1 cellular context compared by ENCODE assay signal in the genomic region with DNA sequence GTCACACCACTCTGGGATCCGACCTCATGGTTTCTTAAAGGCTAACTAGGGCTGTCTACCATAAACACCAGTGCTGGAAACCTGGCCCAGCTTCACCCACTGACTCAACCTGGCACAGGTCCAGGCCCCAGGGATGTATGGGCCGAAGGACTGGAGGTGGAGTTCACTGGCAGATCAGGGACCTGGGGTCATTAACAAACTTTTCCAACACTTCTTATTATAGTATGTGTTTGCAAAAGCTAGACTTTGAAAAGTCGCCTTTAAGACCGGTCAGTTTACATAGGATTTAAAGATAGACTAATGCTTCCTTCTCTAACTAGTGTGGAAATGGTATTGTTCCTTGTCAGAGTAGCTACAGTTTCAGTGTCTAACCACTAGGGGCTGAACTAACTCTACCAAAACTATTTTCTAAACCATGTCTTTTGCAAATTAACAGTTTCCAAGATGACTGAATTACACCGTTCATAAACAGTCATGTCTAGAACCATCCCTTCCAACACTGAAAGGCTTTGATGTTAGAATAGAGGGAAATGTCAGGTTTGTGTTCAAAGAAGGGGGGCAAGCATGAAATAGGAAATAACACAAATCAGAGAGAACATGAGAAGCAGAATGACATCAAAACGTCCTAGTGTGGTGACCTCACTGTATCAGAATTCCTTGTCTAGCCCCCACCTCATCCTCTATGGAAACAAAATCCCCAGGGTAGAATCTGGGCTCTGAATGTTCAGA.
TF ChIP-seq lines count a peak whose summit lies in the region.

No MANE protein-coding gene starts in this region.

TF ChIP-seq in HEK293, 187 proteins besides CTCF, POLR2A, EP300 and RAD21 (continued from another document and continues in another):
- TF ChIP-seq, protein P1, sequence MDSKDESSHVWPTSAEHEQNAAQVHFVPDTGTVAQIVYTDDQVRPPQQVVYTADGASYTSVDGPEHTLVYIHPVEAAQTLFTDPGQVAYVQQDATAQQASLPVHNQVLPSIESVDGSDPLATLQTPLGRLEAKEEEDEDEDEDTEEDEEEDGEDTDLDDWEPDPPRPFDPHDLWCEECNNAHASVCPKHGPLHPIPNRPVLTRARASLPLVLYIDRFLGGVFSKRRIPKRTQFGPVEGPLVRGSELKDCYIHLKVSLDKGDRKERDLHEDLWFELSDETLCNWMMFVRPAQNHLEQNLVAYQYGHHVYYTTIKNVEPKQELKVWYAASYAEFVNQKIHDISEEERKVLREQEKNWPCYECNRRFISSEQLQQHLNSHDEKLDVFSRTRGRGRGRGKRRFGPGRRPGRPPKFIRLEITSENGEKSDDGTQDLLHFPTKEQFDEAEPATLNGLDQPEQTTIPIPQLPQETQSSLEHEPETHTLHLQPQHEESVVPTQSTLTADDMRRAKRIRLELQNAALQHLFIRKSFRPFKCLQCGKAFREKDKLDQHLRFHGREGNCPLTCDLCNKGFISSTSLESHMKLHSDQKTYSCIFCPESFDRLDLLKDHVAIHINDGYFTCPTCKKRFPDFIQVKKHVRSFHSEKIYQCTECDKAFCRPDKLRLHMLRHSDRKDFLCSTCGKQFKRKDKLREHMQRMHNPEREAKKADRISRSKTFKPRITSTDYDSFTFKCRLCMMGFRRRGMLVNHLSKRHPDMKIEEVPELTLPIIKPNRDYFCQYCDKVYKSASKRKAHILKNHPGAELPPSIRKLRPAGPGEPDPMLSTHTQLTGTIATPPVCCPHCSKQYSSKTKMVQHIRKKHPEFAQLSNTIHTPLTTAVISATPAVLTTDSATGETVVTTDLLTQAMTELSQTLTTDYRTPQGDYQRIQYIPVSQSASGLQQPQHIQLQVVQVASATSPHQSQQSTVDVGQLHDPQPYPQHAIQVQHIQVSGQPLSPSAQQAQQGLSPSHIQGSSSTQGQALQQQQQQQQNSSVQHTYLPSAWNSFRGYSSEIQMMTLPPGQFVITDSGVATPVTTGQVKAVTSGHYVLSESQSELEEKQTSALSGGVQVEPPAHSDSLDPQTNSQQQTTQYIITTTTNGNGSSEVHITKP (tag by site-specific recombination; IDR thresholded peaks at IDR 0.05): peak; percentile 56; the same call in 1 of the 2 replicates
- TF ChIP-seq ZNF571 (tag by site-specific recombination; IDR thresholded peaks at IDR 0.05): no peak
- no peak for TF ChIP-seq ZNF529 (tag by site-specific recombination; IDR thresholded peaks at IDR 0.05; ENCODE audit: insufficient replicate concordance)
- TF ChIP-seq ZNF837 (tag by site-specific recombination; IDR thresholded peaks at IDR 0.05): no peak
- TF ChIP-seq EGR2 (tag by site-specific recombination; IDR thresholded peaks at IDR 0.05; ENCODE audit: low read depth): no peak
- TF ChIP-seq KLF16 (tag by site-specific recombination; IDR thresholded peaks at IDR 0.05): no peak
- no peak for TF ChIP-seq ZSCAN30 (tag by site-specific recombination; IDR thresholded peaks at IDR 0.05)
- TF ChIP-seq ZNF621 (tag by site-specific recombination; IDR thresholded peaks at IDR 0.05): no peak
- no peak for TF ChIP-seq REST (tag by site-specific recombination; IDR thresholded peaks at IDR 0.05)
- TF ChIP-seq ZNF830 (tag by site-specific recombination; IDR thresholded peaks at IDR 0.05; ENCODE audit: low read depth): no peak
- no peak for TF ChIP-seq ZNF239 (tag by site-specific recombination; IDR thresholded peaks at IDR 0.05)
- TF ChIP-seq TCF7L2 (IDR thresholded peaks at IDR 0.05; ENCODE audit: borderline replicate concordance, low read depth, low read length): no peak
- TF ChIP-seq ZNF146 (tag by site-specific recombination; IDR thresholded peaks at IDR 0.05): no peak
- TF ChIP-seq KLF7 (tag by site-specific recombination; IDR thresholded peaks at IDR 0.05; ENCODE audit: borderline replicate concordance): no peak
- no peak for TF ChIP-seq GFI1B (tag by site-specific recombination; IDR thresholded peaks at IDR 0.05)
- TF ChIP-seq ZNF473 (tag by site-specific recombination; IDR thresholded peaks at IDR 0.05): no peak
- no peak for TF ChIP-seq ZNF555 (tag by site-specific recombination; conservative IDR thresholded peaks at IDR 0.05)
- TF ChIP-seq ZNF423 (tag by site-specific recombination; IDR thresholded peaks at IDR 0.05): no peak
- no peak for TF ChIP-seq FEZF1 (tag by site-specific recombination; IDR thresholded peaks at IDR 0.05)
- TF ChIP-seq HOXC10 (CRISPR knock-in tag; IDR thresholded peaks at IDR 0.05): no peak
- TF ChIP-seq ZSCAN18 (tag by site-specific recombination; IDR thresholded peaks at IDR 0.05): no peak
- peak; percentile 88 for TF ChIP-seq ZNF366 (tag by site-specific recombination; conservative IDR thresholded peaks at IDR 0.05)
- TF ChIP-seq, protein P2, sequence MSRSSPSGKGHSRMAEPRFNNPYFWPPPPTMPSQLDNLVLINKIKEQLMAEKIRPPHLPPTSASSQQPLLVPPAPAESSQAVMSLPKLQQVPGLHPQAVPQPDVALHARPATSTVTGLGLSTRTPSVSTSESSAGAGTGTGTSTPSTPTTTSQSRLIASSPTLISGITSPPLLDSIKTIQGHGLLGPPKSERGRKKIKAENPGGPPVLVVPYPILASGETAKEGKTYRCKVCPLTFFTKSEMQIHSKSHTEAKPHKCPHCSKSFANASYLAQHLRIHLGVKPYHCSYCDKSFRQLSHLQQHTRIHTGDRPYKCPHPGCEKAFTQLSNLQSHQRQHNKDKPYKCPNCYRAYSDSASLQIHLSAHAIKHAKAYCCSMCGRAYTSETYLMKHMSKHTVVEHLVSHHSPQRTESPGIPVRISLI (tag by site-specific recombination; IDR thresholded peaks at IDR 0.05): no peak
- TF ChIP-seq, protein P3, sequence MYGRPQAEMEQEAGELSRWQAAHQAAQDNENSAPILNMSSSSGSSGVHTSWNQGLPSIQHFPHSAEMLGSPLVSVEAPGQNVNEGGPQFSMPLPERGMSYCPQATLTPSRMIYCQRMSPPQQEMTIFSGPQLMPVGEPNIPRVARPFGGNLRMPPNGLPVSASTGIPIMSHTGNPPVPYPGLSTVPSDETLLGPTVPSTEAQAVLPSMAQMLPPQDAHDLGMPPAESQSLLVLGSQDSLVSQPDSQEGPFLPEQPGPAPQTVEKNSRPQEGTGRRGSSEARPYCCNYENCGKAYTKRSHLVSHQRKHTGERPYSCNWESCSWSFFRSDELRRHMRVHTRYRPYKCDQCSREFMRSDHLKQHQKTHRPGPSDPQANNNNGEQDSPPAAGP (tag by site-specific recombination; IDR thresholded peaks at IDR 0.05): no peak
- no peak for TF ChIP-seq ZNF311 (tag by site-specific recombination; IDR thresholded peaks at IDR 0.05; ENCODE audit: borderline replicate concordance)
- TF ChIP-seq ZBTB10 (tag by site-specific recombination; IDR thresholded peaks at IDR 0.05): no peak; the same call in 1 of the 2 replicates
- no peak for TF ChIP-seq ZNF350 (tag by site-specific recombination; IDR thresholded peaks at IDR 0.05)
- TF ChIP-seq, protein P4, sequence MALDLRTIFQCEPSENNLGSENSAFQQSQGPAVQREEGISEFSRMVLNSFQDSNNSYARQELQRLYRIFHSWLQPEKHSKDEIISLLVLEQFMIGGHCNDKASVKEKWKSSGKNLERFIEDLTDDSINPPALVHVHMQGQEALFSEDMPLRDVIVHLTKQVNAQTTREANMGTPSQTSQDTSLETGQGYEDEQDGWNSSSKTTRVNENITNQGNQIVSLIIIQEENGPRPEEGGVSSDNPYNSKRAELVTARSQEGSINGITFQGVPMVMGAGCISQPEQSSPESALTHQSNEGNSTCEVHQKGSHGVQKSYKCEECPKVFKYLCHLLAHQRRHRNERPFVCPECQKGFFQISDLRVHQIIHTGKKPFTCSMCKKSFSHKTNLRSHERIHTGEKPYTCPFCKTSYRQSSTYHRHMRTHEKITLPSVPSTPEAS (tag by site-specific recombination; IDR thresholded peaks at IDR 0.05): no peak
- no peak for TF ChIP-seq TRIM28 (IDR thresholded peaks at IDR 0.05; ENCODE audit: borderline replicate concordance, low read length)
- TF ChIP-seq SP7 (tag by site-specific recombination; IDR thresholded peaks at IDR 0.05): peak; percentile 90
- no peak for TF ChIP-seq BCL11A (tag by site-specific recombination; IDR thresholded peaks at IDR 0.05; ENCODE audit: low read depth)
- no peak; the same call in 1 of the 2 replicates for TF ChIP-seq ZNF391 (tag by site-specific recombination; IDR thresholded peaks at IDR 0.05; ENCODE audit: borderline replicate concordance, low read depth)
- no peak for TF ChIP-seq ZNF280C (tag by site-specific recombination; IDR thresholded peaks at IDR 0.05)
